ENCODE assay signal across 20 cellular contexts in the genomic region with DNA sequence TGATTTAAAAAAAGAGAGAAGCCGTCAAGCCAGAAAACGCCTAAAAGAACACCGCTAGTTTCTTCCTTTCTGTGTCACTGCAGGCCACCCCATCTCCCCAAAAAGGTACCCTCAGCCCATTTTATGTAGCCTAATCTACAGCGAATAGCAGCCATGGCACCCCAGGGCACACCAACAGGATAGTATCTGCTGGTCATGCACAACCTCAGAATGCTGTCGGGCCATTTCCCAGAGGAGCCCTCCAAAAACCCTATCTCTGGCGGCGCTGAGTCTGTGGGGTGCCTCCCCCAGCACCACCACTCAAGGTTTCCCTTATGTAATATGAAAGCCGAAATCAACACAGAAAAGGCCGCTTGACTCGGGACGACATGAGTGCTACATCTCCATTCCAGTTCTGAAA.
DNase-seq lines count a peak whose midpoint lies in the region; ATAC-seq and TF ChIP-seq lines count a peak whose summit lies in the region.
"Had no signal": no experiment of that assay in that cellular context is flagged by ENCODE, and none has a peak within 500 bp of the region (broad histone marks: within the 10 kb centered on the region; RNA-seq: fewer than 3 reads in every experiment).

No MANE protein-coding gene starts in this region.

- DNase-seq in activated CD8-positive, alpha-beta memory T cell treated with anti-CD3 and anti-CD28 coated beads, Interleukin-2, amount 10 ng/mL, durations not matched to agents 7 days and 5 days, result peak; percentile 23
- DNase-seq in activated CD8-positive, alpha-beta memory T cell treated with anti-CD3 and anti-CD28 coated beads for 24 hours, result no peak
- no peak for DNase-seq in CD4-positive, CD25-positive, alpha-beta regulatory T cell
- DNase-seq in activated naive CD8-positive, alpha-beta T cell treated with anti-CD3 and anti-CD28 coated beads for 36 hours, result no peak
- no peak for DNase-seq in neuronal stem cell (ENCODE audit: low spot score)
- DNase-seq in SK-N-DZ (ENCODE audit: low spot score), result no peak
- no peak for DNase-seq in foreskin keratinocyte
- no peak for DNase-seq in GM10266 (ENCODE audit: extremely low spot score)
- DNase-seq: C1 segment of cervical spinal cord, Caco-2, IMR-90, Kasumi-1, NCI-H1105 treated with DMSO at 0.1 percent for 48 hours, NCI-H187, NCI-H2171, NCI-H446 treated with DMSO at 0.1 percent for 48 hours, NCI-H774, Right ventricle myocardium superior had no signal

- no peak overlapping the region for H2BK15ac ChIP-seq in neuronal stem cell (ENCODE audit: low read length)

- H3K4me1 ChIP-seq in CD4-positive, CD25-positive, alpha-beta regulatory T cell (ENCODE audit: control insufficient read depth, insufficient read depth, low read length, poor library complexity, severe bottlenecking), result peaks cover 5% of the 10 kb centered on the region
- H3K4me1 ChIP-seq in neuronal stem cell (ENCODE audit: control insufficient read depth in 2 of 2, insufficient read depth in 1 of 2, low read depth in 1 of 2, low read length in 2 of 2), result no peaks in the 10 kb centered on the region
- H3K4me1 ChIP-seq in foreskin keratinocyte, result peaks cover 6% of the 10 kb centered on the region
- H3K4me1 ChIP-seq: Caco-2, HAP-1 had no signal

- H3K79me1 ChIP-seq in neuronal stem cell (ENCODE audit: low read depth, low read length), result peaks cover 3% of the 10 kb centered on the region

- no peak for TF ChIP-seq CTCF in foreskin keratinocyte (conservative IDR thresholded peaks at IDR 0.05)
- TF ChIP-seq CTCF in GM10266 (IDR thresholded peaks at IDR 0.05; ENCODE audit: control insufficient read depth, insufficient read depth, low read depth, missing control alignments), result no peak

- H3K36me3 Mint-ChIP-seq in activated CD8-positive, alpha-beta memory T cell treated with anti-CD3 and anti-CD28 coated beads, Interleukin-2, amount 10 ng/mL, durations not matched to agents 7 days and 5 days, result peaks cover 56% of the 10 kb centered on the region
- H3K36me3 Mint-ChIP-seq in CD4-positive, CD25-positive, alpha-beta regulatory T cell, result peaks cover 58% of the 10 kb centered on the region
- peaks cover 60% of the 10 kb centered on the region for H3K36me3 Mint-ChIP-seq in activated naive CD8-positive, alpha-beta T cell treated with anti-CD3 and anti-CD28 coated beads for 36 hours

- no peak overlapping the region for H2AK5ac ChIP-seq in neuronal stem cell (ENCODE audit: low read depth, low read length)

- no peaks in the 10 kb centered on the region for H3K9me3 Mint-ChIP-seq in activated CD8-positive, alpha-beta memory T cell treated with anti-CD3 and anti-CD28 coated beads, Interleukin-2, amount 10 ng/mL, durations not matched to agents 7 days and 5 days (ENCODE audit: low read depth)
- peaks cover 0 to 1% (median 0%) of the 10 kb centered on the region in 7 donors for H3K9me3 Mint-ChIP-seq in CD4-positive, CD25-positive, alpha-beta regulatory T cell
- H3K9me3 Mint-ChIP-seq in activated naive CD8-positive, alpha-beta T cell treated with anti-CD3 and anti-CD28 coated beads for 36 hours, result no peaks in the 10 kb centered on the region

- H3K27me3 Mint-ChIP-seq in activated CD8-positive, alpha-beta memory T cell treated with anti-CD3 and anti-CD28 coated beads, Interleukin-2, amount 10 ng/mL, durations not matched to agents 7 days and 5 days, result no peaks in the 10 kb centered on the region
- H3K27me3 Mint-ChIP-seq in CD4-positive, CD25-positive, alpha-beta regulatory T cell, result no peaks in the 10 kb centered on the region
- H3K27me3 Mint-ChIP-seq in activated naive CD8-positive, alpha-beta T cell treated with anti-CD3 and anti-CD28 coated beads for 36 hours, result no peaks in the 10 kb centered on the region

- H3K27me3 ChIP-seq in CD4-positive, CD25-positive, alpha-beta regulatory T cell (ENCODE audit: control insufficient read depth, insufficient read depth, low read length), result no peaks in the 10 kb centered on the region
- H3K27me3 ChIP-seq in neuronal stem cell (ENCODE audit: control insufficient read depth in 3 of 3, insufficient read depth in 3 of 3, low read depth in 1 of 3, low read length in 3 of 3), result peaks cover 0 to 17% (median 0%) of the 10 kb centered on the region in 3 experiments
- no peaks in the 10 kb centered on the region for H3K27me3 ChIP-seq in foreskin keratinocyte

- peak overlapping the region; percentile 51 for H3K27ac ChIP-seq in CD4-positive, CD25-positive, alpha-beta regulatory T cell (ENCODE audit: insufficient read depth, low read length, poor library complexity, severe bottlenecking)
- H3K27ac ChIP-seq in neuronal stem cell (replicated peaks; ENCODE audit: low read length), result no peak overlapping the region
- H3K27ac ChIP-seq in foreskin keratinocyte, result no peak overlapping the region

- no peak overlapping the region for H2BK120ac ChIP-seq in neuronal stem cell (ENCODE audit: low read depth, low read length)

- no peak overlapping the region for H3K9ac ChIP-seq in neuronal stem cell (ENCODE audit: low read depth, low read length, poor library complexity)

- peak overlapping the region; percentile 27 for H3K18ac ChIP-seq in neuronal stem cell (ENCODE audit: low read length)

- no peak overlapping the region for H3K4me3 Mint-ChIP-seq in activated CD8-positive, alpha-beta memory T cell treated with anti-CD3 and anti-CD28 coated beads, Interleukin-2, amount 10 ng/mL, durations not matched to agents 7 days and 5 days
- H3K4me3 Mint-ChIP-seq in CD4-positive, CD25-positive, alpha-beta regulatory T cell, result no peak overlapping the region
- H3K4me3 Mint-ChIP-seq in activated naive CD8-positive, alpha-beta T cell treated with anti-CD3 and anti-CD28 coated beads for 36 hours, result no peak overlapping the region

- H3K23ac ChIP-seq in neuronal stem cell (ENCODE audit: low read depth, low read length, poor library complexity), result no peak overlapping the region

- WGBS in neuronal stem cell (ENCODE audit: extremely low coverage in 2 of 2, insufficient read length in 2 of 2, insufficient replicate concordance in 1 of 2), 2 donors, result no CpG with 5 or more reads among the region's 11 CpGs

- H3K27ac Mint-ChIP-seq in activated CD8-positive, alpha-beta memory T cell treated with anti-CD3 and anti-CD28 coated beads, Interleukin-2, amount 10 ng/mL, durations not matched to agents 7 days and 5 days, result no peak overlapping the region
- peak overlapping the region in 1 of 3 donors; percentile 17 for H3K27ac Mint-ChIP-seq in CD4-positive, CD25-positive, alpha-beta regulatory T cell
- peak overlapping the region; percentile 48 for H3K27ac Mint-ChIP-seq in activated naive CD8-positive, alpha-beta T cell treated with anti-CD3 and anti-CD28 coated beads for 36 hours

- H3K4me3 ChIP-seq in CD4-positive, CD25-positive, alpha-beta regulatory T cell (ENCODE audit: low read depth, low read length), result no peak overlapping the region
- no peak overlapping the region for H3K4me3 ChIP-seq in neuronal stem cell (ENCODE audit: low read length in 2 of 2)
- H3K4me3 ChIP-seq: HAP-1 had no signal

- H3K36me3 ChIP-seq in CD4-positive, CD25-positive, alpha-beta regulatory T cell (ENCODE audit: control insufficient read depth, insufficient read depth, low read length), result peaks cover 68% of the 10 kb centered on the region
- no peaks in the 10 kb centered on the region for H3K36me3 ChIP-seq in neuronal stem cell (replicated peaks in 1 of 2; ENCODE audit: control insufficient read depth in 2 of 2, insufficient read depth in 2 of 2, low read length in 2 of 2)
- H3K36me3 ChIP-seq: HAP-1 had no signal

- no peak overlapping the region for H4K91ac ChIP-seq in neuronal stem cell (ENCODE audit: low read depth, low read length, poor library complexity)

- no peak overlapping the region for H2BK5ac ChIP-seq in neuronal stem cell (ENCODE audit: low read length)

- H3K4me2 ChIP-seq in neuronal stem cell (ENCODE audit: insufficient read depth, low read length, poor library complexity, severe bottlenecking), result no peak overlapping the region

- no peak overlapping the region for H3K14ac ChIP-seq in neuronal stem cell (ENCODE audit: low read length)

- H3K4me1 Mint-ChIP-seq in activated CD8-positive, alpha-beta memory T cell treated with anti-CD3 and anti-CD28 coated beads, Interleukin-2, amount 10 ng/mL, durations not matched to agents 7 days and 5 days, result peaks cover 8% of the 10 kb centered on the region
- peaks cover 7 to 42% (median 13%) of the 10 kb centered on the region in 4 donors for H3K4me1 Mint-ChIP-seq in CD4-positive, CD25-positive, alpha-beta regulatory T cell
- H3K4me1 Mint-ChIP-seq in activated naive CD8-positive, alpha-beta T cell treated with anti-CD3 and anti-CD28 coated beads for 36 hours, result peaks cover 24% of the 10 kb centered on the region

- peaks cover 0 to 3% of the 10 kb centered on the region in 2 experiments for H3K9me3 ChIP-seq in CD4-positive, CD25-positive, alpha-beta regulatory T cell (ENCODE audit: control insufficient read depth in 2 of 2, low read length in 2 of 2)
- H3K9me3 ChIP-seq in neuronal stem cell (replicated peaks in 1 of 2; ENCODE audit: control insufficient read depth in 2 of 2, insufficient read depth in 1 of 2, low read depth in 1 of 2, low read length in 2 of 2), result peaks cover 0 to 6% of the 10 kb centered on the region in 2 donors
- H3K9me3 ChIP-seq: Caco-2, HAP-1 had no signal

- no peak overlapping the region for H3K4ac ChIP-seq in neuronal stem cell (ENCODE audit: low read length)

- no peak overlapping the region for H2BK12ac ChIP-seq in neuronal stem cell (ENCODE audit: low read length)

- no peak for ATAC-seq in activated CD8-positive, alpha-beta memory T cell treated with anti-CD3 and anti-CD28 coated beads, Interleukin-2, amount 10 ng/mL, durations not matched to agents 7 days and 5 days
- ATAC-seq in CD4-positive, CD25-positive, alpha-beta regulatory T cell (ENCODE audit: low read depth in 2 of 2), result no peak
- ATAC-seq in foreskin keratinocyte, result no peak
- ATAC-seq: Panc1 had no signal

- H2AFZ ChIP-seq in neuronal stem cell (ENCODE audit: low read length), result no peak overlapping the region

- no peak overlapping the region for H4K8ac ChIP-seq in neuronal stem cell (ENCODE audit: low read depth, low read length)

- CTCF ChIA-PET in activated CD8-positive, alpha-beta memory T cell treated with anti-CD3 and anti-CD28 coated beads, Interleukin-2, amount 10 ng/mL, durations not matched to agents 7 days and 5 days (lab: Charles Lee), result no interaction called here
